In genomic region chr12:12008232-12008850, GRCh38 we compare ENCODE assay signal across 9 cellular contexts.
A peak's percentile ranks its signal among the peaks of the same experiment; 100 is the strongest.
DNase-seq lines count a peak whose midpoint lies in the region; ATAC-seq, FAIRE-seq and TF ChIP-seq lines count a peak whose summit lies in the region.
"Had no signal": no experiment of that assay in that cellular context is flagged by ENCODE, and none has a peak within 500 bp of the region (broad histone marks: within the 10 kb centered on the region; RNA-seq: fewer than 3 reads in every experiment).

No MANE protein-coding gene starts in this region.

- H3K9ac ChIP-seq in endothelial cell of umbilical vein (replicated peaks; ENCODE audit: extremely low read depth, insufficient read depth, low read length): no peak overlapping the region
- no peak overlapping the region for H3K9ac ChIP-seq in GM23248

- CTCF ChIA-PET in endothelial cell of umbilical vein (lab: Charles Lee): no interaction called here

- dilution Hi-C loops in endothelial cell of umbilical vein (cut with MboI; ENCODE audit: extremely low pct_ligation_motif_present, low sequenced_read_pairs): no loop called here

- in situ Hi-C loops in GM23248 (cut with MboI): no loop called here

- no peak for TF ChIP-seq POLR2A in endothelial cell of umbilical vein (IDR thresholded peaks at IDR 0.05; ENCODE audit: low read depth, low read length)

- no peaks in the 10 kb centered on the region for H3K9me2 ChIP-seq in GM23248 (ENCODE audit: insufficient read depth)

- H2AFZ ChIP-seq in endothelial cell of umbilical vein (ENCODE audit: low read depth, low read length) (no peak overlapping the region), GM23248 (no peak overlapping the region)

- peaks cover 13% of the 10 kb centered on the region; the same call in 1 of the 2 replicates for H3F3A ChIP-seq in GM23248 (ENCODE audit: insufficient read depth)

- peak; percentile 66 for DNase-seq in activated CD8-positive, alpha-beta memory T cell treated with anti-CD3 and anti-CD28 coated beads for 24 hours
- no peak for DNase-seq in activated CD8-positive, alpha-beta memory T cell treated with anti-CD3 and anti-CD28 coated beads, Interleukin-2, amount 50 U/mL, for 4 hours
- peak in 4 of 5 experiments; percentile 32 to 88 (median 46) for DNase-seq in T-helper 2 cell
- DNase-seq in endothelial cell of umbilical vein (ENCODE audit: low read depth, low spot score): no peak
- DNase-seq in HTR-8/SVneo (ENCODE audit: insufficient read length, low spot score): no peak
- DNase-seq in GM23248: no peak
- DNase-seq: SHP77 treated with DMSO at 0.1 percent for 48 hours had no signal

- H3K4me3 ChIP-seq in endothelial cell of umbilical vein (replicated peaks in 1 of 3; ENCODE audit: insufficient read depth in 1 of 3, low read depth in 1 of 3, low read length in 3 of 3): no peak overlapping the region
- H3K4me3 ChIP-seq in thymus (ENCODE audit: low read length): no peak overlapping the region
- no peak overlapping the region for H3K4me3 ChIP-seq in GM23248

- FAIRE-seq in endothelial cell of umbilical vein (lab: Jason Lieb, UNC): no peak
- FAIRE-seq in HTR-8/SVneo (lab: Jason Lieb, UNC): no peak

- intact Hi-C loops in endothelial cell of umbilical vein (cut with micrococcal nuclease): no loop called here

- 49% methylated on average over 8 of the region's 8 CpGs for WGBS in thymus
- WGBS in GM23248 (ENCODE audit: low coverage in 1 of 2, low lambda C conversion rate in 2 of 2, missing lambda C conversion rate in 2 of 2), 2 experiments: 71 to 72% methylated on average over 8 of the region's 8 CpGs

- BruUV-seq in endothelial cell of umbilical vein (replicated peaks; lab: Mats Ljungman, UMichigan): no TSS peak

- H3K9me3 ChIP-seq in endothelial cell of umbilical vein (replicated peaks; ENCODE audit: control insufficient read depth, insufficient read depth, low read length) (no peaks in the 10 kb centered on the region), thymus (ENCODE audit: control insufficient read depth) (no peaks in the 10 kb centered on the region), GM23248 (ENCODE audit: low read depth) (no peaks in the 10 kb centered on the region)

- H3K4me1 ChIP-seq in endothelial cell of umbilical vein (ENCODE audit: control insufficient read depth, extremely low read depth, insufficient read depth, low read length) (no peaks in the 10 kb centered on the region), thymus (ENCODE audit: control insufficient read depth, insufficient read depth, low read length) (peaks cover 34% of the 10 kb centered on the region), GM23248 (ENCODE audit: insufficient read depth) (peaks cover 22% of the 10 kb centered on the region)

- H3K4me2 ChIP-seq in endothelial cell of umbilical vein (ENCODE audit: insufficient read depth, low read length): no peak overlapping the region
- no peak overlapping the region for H3K4me2 ChIP-seq in GM23248 (ENCODE audit: unreplicated experiment)

- no peaks in the 10 kb centered on the region for H3K36me3 ChIP-seq in endothelial cell of umbilical vein (ENCODE audit: control insufficient read depth in 2 of 2, extremely low read depth in 1 of 2, insufficient read depth in 2 of 2, low read length in 2 of 2)
- H3K36me3 ChIP-seq in thymus (ENCODE audit: control insufficient read depth, insufficient read depth): no peaks in the 10 kb centered on the region
- no peaks in the 10 kb centered on the region for H3K36me3 ChIP-seq in GM23248 (ENCODE audit: low read depth)

- no peaks in the 10 kb centered on the region for H3K9me1 ChIP-seq in endothelial cell of umbilical vein (replicated peaks; ENCODE audit: control insufficient read depth, extremely low read depth, insufficient read depth, low read length)

- no peaks in the 10 kb centered on the region for H4K20me1 ChIP-seq in endothelial cell of umbilical vein (replicated peaks; ENCODE audit: control insufficient read depth, extremely low read depth, insufficient read depth, low read length)
- H4K20me1 ChIP-seq in GM23248 (ENCODE audit: insufficient read depth): no peaks in the 10 kb centered on the region

- H3K27ac ChIP-seq in endothelial cell of umbilical vein (ENCODE audit: insufficient read depth, low read depth, low read length) (no peak overlapping the region), thymus (ENCODE audit: low read depth) (peak overlapping the region; percentile 36), GM23248 (no peak overlapping the region)

- POLR2A ChIA-PET in endothelial cell of umbilical vein (lab: Charles Lee): no interaction called here

- no peak for ATAC-seq in HG03095 (IDR thresholded peaks at IDR 0.05; ENCODE audit: unreplicated experiment)

- H3K27me3 ChIP-seq in endothelial cell of umbilical vein (ENCODE audit: control insufficient read depth in 2 of 2, insufficient read depth in 2 of 2, low read length in 2 of 2) (peaks cover 0 to 4% of the 10 kb centered on the region in 2 experiments), thymus (ENCODE audit: control insufficient read depth, insufficient read depth) (no peaks in the 10 kb centered on the region), GM23248 (replicated peaks; ENCODE audit: insufficient read depth) (no peaks in the 10 kb centered on the region)

- peak; percentile 19 to 20 for TF ChIP-seq CTCF in endothelial cell of umbilical vein (IDR thresholded peaks at IDR 0.05; ENCODE audit: extremely low read depth in 1 of 2, insufficient read depth in 1 of 2, low read depth in 1 of 2, low read length in 2 of 2)

- H3K79me2 ChIP-seq in endothelial cell of umbilical vein (ENCODE audit: control insufficient read depth, insufficient read depth, low read length): no peaks in the 10 kb centered on the region
- no peaks in the 10 kb centered on the region for H3K79me2 ChIP-seq in GM23248 (ENCODE audit: insufficient read depth)

TF ChIP-seq in endothelial cell of umbilical vein, 7 proteins besides CTCF, POLR2A, EP300 and RAD21:
- TF ChIP-seq FOS (IDR thresholded peaks at IDR 0.05; ENCODE audit: borderline replicate concordance, insufficient read depth, low read length) (no peak), JUN (IDR thresholded peaks at IDR 0.05; ENCODE audit: borderline replicate concordance, insufficient read depth, insufficient read length, low read depth) (no peak), GATA2 (IDR thresholded peaks at IDR 0.05; ENCODE audit: insufficient read depth, insufficient read length, low read depth, low read length) (no peak), MYC (IDR thresholded peaks at IDR 0.05; ENCODE audit: low read depth, low read length) (no peak), POLR2AphosphoS5 (IDR thresholded peaks at IDR 0.05; ENCODE audit: insufficient read depth, low read depth, low read length) (no peak), EZH2 (IDR thresholded peaks at IDR 0.05; ENCODE audit: borderline replicate concordance, low read depth, low read length, severe bottlenecking) (no peak)
- TF ChIP-seq, protein P1, sequence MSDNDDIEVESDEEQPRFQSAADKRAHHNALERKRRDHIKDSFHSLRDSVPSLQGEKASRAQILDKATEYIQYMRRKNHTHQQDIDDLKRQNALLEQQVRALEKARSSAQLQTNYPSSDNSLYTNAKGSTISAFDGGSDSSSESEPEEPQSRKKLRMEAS (IDR thresholded peaks at IDR 0.05; ENCODE audit: insufficient read depth, insufficient read length): no peak

Comparison
In these comparisons a context has a peak if more than half of its experiments do, and no peak if none do; other contexts are left out.
1. DNase-seq: peak in activated CD8-positive, alpha-beta memory T cell treated with anti-CD3 and anti-CD28 coated beads for 24 hours (single experiment) and T-helper 2 cell (4 of 5); none in activated CD8-positive, alpha-beta memory T cell treated with anti-CD3 and anti-CD28 coated beads, Interleukin-2, amount 50 U/mL, for 4 hours (single experiment), endothelial cell of umbilical vein (single experiment), HTR-8/SVneo (single experiment) and GM23248 (single experiment).